Comparison of ENCODE assay signal across 8 cellular contexts in the genomic region with DNA sequence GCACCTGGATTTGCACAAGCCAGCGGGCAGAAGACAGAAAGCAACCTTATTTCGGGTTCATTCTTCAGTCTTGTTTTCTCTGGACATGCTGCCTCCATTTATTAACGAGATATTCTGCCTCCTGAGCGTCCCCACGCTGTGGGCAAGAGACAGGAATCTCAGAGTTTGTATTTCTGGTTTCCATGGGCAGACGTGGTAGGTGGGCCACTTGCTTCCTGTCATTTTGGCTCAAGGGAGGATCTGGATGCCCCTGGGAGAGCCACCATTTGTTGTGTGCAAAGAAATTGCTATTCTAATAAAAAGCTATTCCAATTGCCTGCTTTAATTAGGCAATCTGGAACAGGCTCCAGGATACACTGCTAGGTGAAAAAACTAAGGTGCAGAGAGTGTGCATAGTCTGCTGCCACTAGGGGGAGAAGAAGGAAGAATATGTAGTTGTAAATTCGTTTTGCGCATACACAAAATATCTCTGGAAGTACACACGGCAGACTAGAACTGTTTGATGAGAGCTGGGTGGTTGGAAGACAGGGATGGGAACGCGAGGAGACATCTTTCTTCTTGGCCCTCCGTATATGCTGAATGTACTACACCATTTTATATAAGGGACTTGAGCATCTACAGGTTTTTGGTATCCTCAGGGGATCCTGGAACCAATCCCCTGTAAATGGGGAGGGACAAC. TPM values are rescaled to one million over a fixed set of nuclear protein-coding genes. Genes with fewer than 3 reads are reported as not detected.
DNase-seq lines count a peak whose midpoint lies in the region; ATAC-seq, FAIRE-seq and TF ChIP-seq lines count a peak whose summit lies in the region.

No MANE protein-coding gene starts in this region.

- no peak for FAIRE-seq in A549 (lab: Jason Lieb, UNC)
- no peak for FAIRE-seq in HTR-8/SVneo (lab: Jason Lieb, UNC)

- intact Hi-C loops in lower lobe of right lung (cut with DNase I): no loop called here

- H3K4me3 ChIP-seq in A549 (no peak overlapping the region), lower lobe of right lung (no peak overlapping the region)

- WGBS in A549 (ENCODE audit: missing lambda C conversion rate): 16% methylated on average over 12 of the region's 12 CpGs

- ATAC-seq in A549 (peak; percentile 90 to 95), lower lobe of right lung (peak; percentile 68 to 81), GM18870 (IDR thresholded peaks at IDR 0.05; ENCODE audit: unreplicated experiment) (no peak)

- no peak for TF ChIP-seq POLR2A in A549 (IDR thresholded peaks at IDR 0.05; ENCODE audit: low read length)

- H3K4me2 ChIP-seq in A549: peak overlapping the region; percentile 44; the same call in 2 of the 3 replicates

- no peaks in the 10 kb centered on the region for H3K27me3 ChIP-seq in lower lobe of right lung (ENCODE audit: low read depth)

- no peaks in the 10 kb centered on the region for H3K9me3 ChIP-seq in A549
- no peaks in the 10 kb centered on the region for H3K9me3 ChIP-seq in lower lobe of right lung

- H3K4me1 ChIP-seq in A549: no peaks in the 10 kb centered on the region; the same call in 2 of the 3 replicates
- H3K4me1 ChIP-seq in lower lobe of right lung: no peaks in the 10 kb centered on the region

- CTCF ChIA-PET in A549 (lab: Yijun Ruan, JAX): interaction anchor here (0.6 to 3.9 kb wide), 25 partner anchors 9 to 972 kb away, joined by 3 to 31 read pairs (median 5); a partner anchor contains a TSS

- peak; percentile 39 to 59 for DNase-seq in A549 (ENCODE audit: low read depth in 1 of 2, low spot score in 1 of 2)
- DNase-seq in GF-D8 (lab: John Stamatoyannopoulos, UW): peak; percentile 12
- peak; percentile 58 for DNase-seq in HTR-8/SVneo (ENCODE audit: insufficient read length, low spot score)
- peak; percentile 78 for DNase-seq in OCI-M1 (lab: John Stamatoyannopoulos, UW)
- peak; percentile 25 for DNase-seq in central memory CD4-positive, alpha-beta T cell
- no peak for DNase-seq in lower lobe of right lung
- no peak for DNase-seq in stimulated activated CD4-positive, alpha-beta T cell treated with anti-CD3 and anti-CD28 coated beads, Interleukin-12 subunit alpha, Interleukin-12 subunit beta, amount 100 ng/mL, for 4 hours

- peak; percentile 67 for TF ChIP-seq RAD21 in A549 (conservative IDR thresholded peaks at IDR 0.05 in 1 of 2, IDR thresholded peaks at IDR 0.05 in 1 of 2)

- no peaks in the 10 kb centered on the region for H3K36me3 ChIP-seq in lower lobe of right lung

- no peak for TF ChIP-seq EP300 in A549 (IDR thresholded peaks at IDR 0.05)

- TF ChIP-seq CTCF in A549 (IDR thresholded peaks at IDR 0.05) (peak; percentile 64), lower lobe of right lung (IDR thresholded peaks at IDR 0.05) (peak; percentile 65)

- H3K27ac ChIP-seq in A549 (no peak overlapping the region), lower lobe of right lung (no peak overlapping the region)

- POLR2A ChIA-PET in A549 (lab: Yijun Ruan, JAX): no interaction called here

TF ChIP-seq in A549, 52 proteins besides CTCF, POLR2A, EP300 and RAD21:
- TF ChIP-seq, protein P1, sequence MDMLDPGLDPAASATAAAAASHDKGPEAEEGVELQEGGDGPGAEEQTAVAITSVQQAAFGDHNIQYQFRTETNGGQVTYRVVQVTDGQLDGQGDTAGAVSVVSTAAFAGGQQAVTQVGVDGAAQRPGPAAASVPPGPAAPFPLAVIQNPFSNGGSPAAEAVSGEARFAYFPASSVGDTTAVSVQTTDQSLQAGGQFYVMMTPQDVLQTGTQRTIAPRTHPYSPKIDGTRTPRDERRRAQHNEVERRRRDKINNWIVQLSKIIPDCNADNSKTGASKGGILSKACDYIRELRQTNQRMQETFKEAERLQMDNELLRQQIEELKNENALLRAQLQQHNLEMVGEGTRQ (IDR thresholded peaks at IDR 0.05): no peak
- TF ChIP-seq JUN (IDR thresholded peaks at IDR 0.05) (no peak), SMC3 (IDR thresholded peaks at IDR 0.05) (peak; percentile 73)

RNA-seq across cellular contexts. Expression of a gene that starts 30.1 kb away (rescaled TPM):
- 1.00 and 1.1 TPM in 2 replicates for polyA plus RNA-seq in A549 (2011; rRNA removed)
- polyA plus RNA-seq in A549 (2012; cell fraction: cytosol; rRNA removed): 0.38 TPM in 2 replicates
- polyA plus RNA-seq in A549 (2012; cell fraction: nucleus; rRNA removed): 0.24 and 0.35 TPM in 2 replicates
- 0.07 to 0.44 TPM (median 0.27 TPM) in 3 replicates for polyA plus RNA-seq in A549 (2017; fragmentation: RNase III; extraction: RNeasy Plus Mini Kit Qiagen cat#74134 plus additional on column Dnase treatment)
- 1.6 and 2.0 TPM in 2 replicates for polyA minus RNA-seq in A549 (2011; rRNA and poly(A)+ RNA removed)
- total RNA-seq in lower lobe of right lung: 11.9 TPM

Comparison
In these comparisons a context has a peak if more than half of its experiments do, and no peak if none do; other contexts are left out.
1. DNase-seq: peak in A549 (2 of 2), GF-D8 (single experiment), HTR-8/SVneo (single experiment), OCI-M1 (single experiment) and central memory CD4-positive, alpha-beta T cell (single experiment); none in lower lobe of right lung (single experiment) and stimulated activated CD4-positive, alpha-beta T cell treated with anti-CD3 and anti-CD28 coated beads, Interleukin-12 subunit alpha, Interleukin-12 subunit beta, amount 100 ng/mL, for 4 hours (single experiment).